In the genomic region with DNA sequence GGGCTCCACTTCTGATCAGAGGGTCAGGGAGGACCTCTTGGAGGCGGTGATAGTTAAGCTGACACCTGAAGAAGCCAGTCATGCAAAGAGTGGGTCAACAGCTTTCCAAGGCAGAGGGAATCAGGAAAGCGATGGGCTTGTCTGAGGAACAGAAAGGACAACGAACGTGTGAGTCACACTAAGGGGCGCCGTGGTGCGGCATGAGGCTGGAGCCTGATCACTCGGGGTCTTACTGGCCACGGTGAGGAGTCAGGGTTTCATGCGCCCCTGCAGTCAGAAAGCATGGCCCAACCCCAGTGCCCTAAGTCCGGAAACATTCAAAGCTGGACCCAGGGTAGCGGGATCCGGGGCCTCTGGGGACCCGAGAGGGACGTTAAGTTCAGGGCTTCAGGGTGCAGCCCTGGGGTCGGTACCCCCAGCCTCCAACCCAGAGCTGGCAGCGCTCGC, we compare ENCODE assay signal across 8 cellular contexts. TPM values are rescaled to one million over a fixed set of nuclear protein-coding genes. Genes with fewer than 3 reads are reported as not detected.
DNase-seq lines count a peak whose midpoint lies in the region; ATAC-seq, FAIRE-seq and TF ChIP-seq lines count a peak whose summit lies in the region.

No MANE protein-coding gene starts in this region.

- peak overlapping the region; percentile 88 for H3K4me2 ChIP-seq in neural progenitor cell

- no peaks in the 10 kb centered on the region for H3K36me3 Mint-ChIP-seq in T-helper 2 cell treated with Interferon-gamma antibody and Interleukin-4, amounts not matched to agents 5 μg/mL and 100 μg/mL, for 36 hours (ENCODE audit: low read depth)
- H3K36me3 Mint-ChIP-seq in neural progenitor cell = no peaks in the 10 kb centered on the region

- H3K27me3 ChIP-seq in neural progenitor cell = peaks cover 77% of the 10 kb centered on the region

- H3K9me3 Mint-ChIP-seq in T-helper 2 cell treated with Interferon-gamma antibody and Interleukin-4, amounts not matched to agents 5 μg/mL and 100 μg/mL, for 36 hours = no peaks in the 10 kb centered on the region
- H3K9me3 Mint-ChIP-seq in neural progenitor cell = no peaks in the 10 kb centered on the region

- H3K27ac ChIP-seq in neural progenitor cell (no peak overlapping the region), kidney (ENCODE audit: low read depth in 2 of 2, low read length in 2 of 2) (no peak overlapping the region)

- H3K27ac Mint-ChIP-seq in T-helper 2 cell treated with Interferon-gamma antibody and Interleukin-4, amounts not matched to agents 5 μg/mL and 100 μg/mL, for 36 hours = peak overlapping the region; percentile 56
- no peak overlapping the region for H3K27ac Mint-ChIP-seq in neural progenitor cell

- peaks cover 14% of the 10 kb centered on the region for H3K4me1 ChIP-seq in neural progenitor cell
- H3K4me1 ChIP-seq in kidney (ENCODE audit: control insufficient read depth in 1 of 2, insufficient read depth in 1 of 2, low read depth in 1 of 2, low read length in 2 of 2) = peaks cover 0 to 6% of the 10 kb centered on the region in 2 donors

- intact Hi-C loops in kidney (cut with DNase I) = no loop called here

- no peaks in the 10 kb centered on the region for H3K36me3 ChIP-seq in neural progenitor cell
- H3K36me3 ChIP-seq in kidney (ENCODE audit: control insufficient read depth in 1 of 2, insufficient read depth in 2 of 2, low read length in 2 of 2) = no peaks in the 10 kb centered on the region

- peak overlapping the region; percentile 48 for H3K4me3 ChIP-seq in epithelial cell of esophagus (ENCODE audit: low read length)
- H3K4me3 ChIP-seq in neural progenitor cell = peak overlapping the region; percentile 57
- H3K4me3 ChIP-seq in kidney (ENCODE audit: low read length in 2 of 2) = peak overlapping the region in 1 of 2 donors; percentile 35

- H3K79me2 ChIP-seq in neural progenitor cell (ENCODE audit: low read depth) = no peaks in the 10 kb centered on the region

- no peaks in the 10 kb centered on the region for H4K20me1 ChIP-seq in neural progenitor cell (ENCODE audit: low read depth)

- peak overlapping the region; percentile 68 for H2AFZ ChIP-seq in neural progenitor cell (replicated peaks)

- H3K4me1 Mint-ChIP-seq in T-helper 2 cell treated with Interferon-gamma antibody and Interleukin-4, amounts not matched to agents 5 μg/mL and 100 μg/mL, for 36 hours (ENCODE audit: low read depth) = peaks cover 8% of the 10 kb centered on the region
- H3K4me1 Mint-ChIP-seq in neural progenitor cell = peaks cover 7% of the 10 kb centered on the region

- H3K9me3 ChIP-seq in neural progenitor cell (ENCODE audit: low read depth) (no peaks in the 10 kb centered on the region), kidney (ENCODE audit: control insufficient read depth in 1 of 2, low read length in 2 of 2) (no peaks in the 10 kb centered on the region)

- H3K27me3 Mint-ChIP-seq in T-helper 2 cell treated with Interferon-gamma antibody and Interleukin-4, amounts not matched to agents 5 μg/mL and 100 μg/mL, for 36 hours (ENCODE audit: low read depth) = peaks cover 26% of the 10 kb centered on the region
- H3K27me3 Mint-ChIP-seq in neural progenitor cell (ENCODE audit: insufficient read depth, low read depth) = peaks cover 46% of the 10 kb centered on the region

- ATAC-seq in HG03439 (IDR thresholded peaks at IDR 0.05; ENCODE audit: unreplicated experiment) = no peak

- no peak for DNase-seq in T-helper 2 cell treated with Interferon-gamma antibody and Interleukin-4, amounts not matched to agents 5 μg/mL and 100 μg/mL, for 36 hours (ENCODE audit: low spot score)
- no peak for DNase-seq in T-helper 2 cell
- peak; percentile 28 for DNase-seq in OCI-M1 (lab: John Stamatoyannopoulos, UW)
- no peak for DNase-seq in epithelial cell of esophagus (ENCODE audit: low read depth)
- DNase-seq in neural progenitor cell (ENCODE audit: low spot score) = peak; percentile 49
- no peak for DNase-seq in kidney
- no peak for DNase-seq in NOMO-1 (lab: John Stamatoyannopoulos, UW; ENCODE audit: unreplicated experiment in 2 of 2)

- FAIRE-seq in kidney (lab: Jason Lieb, UNC) = no peak

- no peak for TF ChIP-seq CTCF in epithelial cell of esophagus (IDR thresholded peaks at IDR 0.05; ENCODE audit: insufficient read depth, low read depth, low read length, missing control alignments)
- TF ChIP-seq CTCF in neural progenitor cell (IDR thresholded peaks at IDR 0.05) = no peak
- TF ChIP-seq CTCF in kidney (IDR thresholded peaks at IDR 0.05; ENCODE audit: borderline replicate concordance, extremely low read depth, insufficient read depth) = no peak

- peaks cover 31% of the 10 kb centered on the region for H3F3A ChIP-seq in neural progenitor cell (ENCODE audit: low read depth)

- peak overlapping the region; percentile 83 for H3K4me3 Mint-ChIP-seq in T-helper 2 cell treated with Interferon-gamma antibody and Interleukin-4, amounts not matched to agents 5 μg/mL and 100 μg/mL, for 36 hours
- H3K4me3 Mint-ChIP-seq in neural progenitor cell = peak overlapping the region; percentile 87

- H3K9ac ChIP-seq in neural progenitor cell (no peak overlapping the region), kidney (ENCODE audit: low read length in 2 of 2) (no peak overlapping the region)

RNA-seq across cellular contexts. Expression of a gene that starts 50.5 kb away (rescaled TPM):
- total RNA-seq in neural progenitor cell (ENCODE audit: low replicate concordance) = 0.04 and 0.37 TPM in 2 replicates
- not detected for total RNA-seq in kidney
- polyA plus RNA-seq in kidney (ENCODE audit: insufficient read depth, low read depth, low replicate concordance) = not detected

Comparison
In these comparisons a context has a peak if more than half of its experiments do, and no peak if none do; other contexts are left out.
1. DNase-seq: peak in OCI-M1 (single experiment) and neural progenitor cell (single experiment); none in T-helper 2 cell treated with Interferon-gamma antibody and Interleukin-4, amounts not matched to agents 5 μg/mL and 100 μg/mL, for 36 hours (single experiment), T-helper 2 cell (0 of 5), epithelial cell of esophagus (single experiment), kidney (single experiment) and NOMO-1 (0 of 2).